16 cellular contexts compared by ENCODE assay signal in genomic region chr13:21009036-21009435, GRCh38.
"Had no signal": no experiment of that assay in that cellular context is flagged by ENCODE, and none has a peak within 500 bp of the region (broad histone marks: within the 10 kb centered on the region; RNA-seq: fewer than 3 reads in every experiment).

No MANE protein-coding gene starts in this region.

- H3K27ac ChIP-seq: colonic mucosa, epithelial cell of prostate, psoas muscle, suprapubic skin had no signal

- H3K27me3 ChIP-seq: colonic mucosa, sigmoid colon, suprapubic skin had no signal

- ATAC-seq: natural killer cell; psoas muscle; stimulated activated naive CD8-positive, alpha-beta T cell treated with anti-CD3 and anti-CD28 coated beads, Interleukin-15, Interleukin-2, amounts not matched to agents 100 U/mL and 50 U/mL, for 24 hours had no signal

- H3K9me3 ChIP-seq: colonic mucosa, psoas muscle, sigmoid colon, SK-N-SH, suprapubic skin had no signal

- DNase-seq: activated CD4-positive, alpha-beta T cell treated with anti-CD3 and anti-CD28 coated beads, Interleukin-2, amount 50 U/mL, for 1 hour; activated CD4-positive, CD25-positive, alpha-beta regulatory T cell; activated gamma-delta T cell; activated naive CD8-positive, alpha-beta T cell treated with anti-CD3 and anti-CD28 coated beads for 36 hours; activated T-cell treated with anti-CD3 and anti-CD28 coated beads, Interleukin-2, amount 50 U/mL, for 1 hour; aorta; colonic mucosa; effector CD8-positive, alpha-beta T cell; mammary epithelial cell; natural killer cell; psoas muscle; SK-N-SH; stimulated activated naive CD8-positive, alpha-beta T cell treated with anti-CD3 and anti-CD28 coated beads, Interleukin-15, Interleukin-2, amounts not matched to agents 100 U/mL and 50 U/mL, for 24 hours had no signal

- H3K4me3 ChIP-seq: colonic mucosa, psoas muscle, sigmoid colon, suprapubic skin had no signal

- H3K36me3 ChIP-seq: colonic mucosa, sigmoid colon had no signal

- H3K4me1 ChIP-seq: colonic mucosa had no signal
